In genomic region chr4:89894654-89895652, GRCh38 we compare ENCODE assay signal across 8 cellular contexts. TPM values are rescaled to one million over a fixed set of nuclear protein-coding genes. Genes with fewer than 3 reads are reported as not detected.
DNase-seq lines count a peak whose midpoint lies in the region; ATAC-seq and FAIRE-seq lines count a peak whose summit lies in the region.

Gene MMRN1 (plus strand): TSS chr4:89894854. CDS start chr4:89894972, 118 bp downstream.

- H3K27me3 Mint-ChIP-seq in T-cell: peaks cover 2 to 4% of the 10 kb centered on the region in 2 donors
- peaks cover 0 to 11% (median 4%) of the 10 kb centered on the region in 3 donors for H3K27me3 Mint-ChIP-seq in naive B cell

- H3K4me1 Mint-ChIP-seq in T-cell (peaks cover 21 to 28% (median 25%) of the 10 kb centered on the region in 3 donors), naive B cell (peaks cover 11 to 20% (median 17%) of the 10 kb centered on the region in 3 donors)

- H3K4me3 Mint-ChIP-seq in T-cell: peak within 1 kb of the TSS; percentile 26 to 72 (median 64)
- peak within 1 kb of the TSS; percentile 53 to 88 (median 76) for H3K4me3 Mint-ChIP-seq in naive B cell

- POLR2A ChIA-PET in T-cell (lab: Charles Lee): no interaction called here

- no peaks in the 10 kb centered on the region for H3K9me3 Mint-ChIP-seq in T-cell
- no peaks in the 10 kb centered on the region for H3K9me3 Mint-ChIP-seq in naive B cell

- H3K27ac Mint-ChIP-seq in T-cell (peak within 1 kb of the TSS; percentile 71 to 72), naive B cell (peak within 1 kb of the TSS in 4 of 6 donors; percentile 44 to 79 (median 75))

- peak; percentile 79 for FAIRE-seq in GM18507 (lab: Jason Lieb, UNC)

- H3K36me3 Mint-ChIP-seq in T-cell (no peaks in the 10 kb centered on the region), naive B cell (no peaks in the 10 kb centered on the region)

- DNase-seq in GM18507 (ENCODE audit: extremely low spot score, insufficient read length, low read depth) (no peak), T-cell (peak in 1 of 34 experiments; percentile 5), naive B cell (no peak), D341Med (ENCODE audit: low spot score) (no peak), NOMO-1 treated with DMSO at 0.1 percent for 48 hours (lab: John Stamatoyannopoulos, UW; ENCODE audit: unreplicated experiment) (no peak), LoVo (ENCODE audit: low spot score) (no peak), cerebellar cortex (ENCODE audit: low spot score) (no peak)

- CTCF ChIA-PET in T-cell (lab: Charles Lee): interaction anchor here in 1 of 2 donors (0.6 to 1.1 kb wide), 2 partner anchors 183 to 459 kb away, joined by 3 to 4 read pairs; no protein-coding TSS in a partner anchor

- ATAC-seq in HG02588 (IDR thresholded peaks at IDR 0.05; ENCODE audit: unreplicated experiment) (peak; percentile 70), T-cell (replicated peaks in 1 of 4) (peak; percentile 69 to 90 (median 84)), naive B cell (ENCODE audit: low read depth in 2 of 2) (peak; percentile 56 to 60)

RNA-seq across cellular contexts. Expression of gene MMRN1, which starts in this region (rescaled TPM):
- under 1 TPM; 0.16 to 0.61 (median 0.30) TPM for total RNA-seq in T-cell
- polyA plus RNA-seq in naive B cell (ENCODE audit: low read depth in 6 of 6): 1 to 10 TPM in 4 of 6 donors, under 1 TPM in 1, not detected in 1; 0.13 to 5.5 (median 1.6) TPM

Comparison
In these comparisons a context has a peak if more than half of its experiments do, and no peak if none do; other contexts are left out.
1. Peak in ATAC-seq in T-cell; RNA of the gene not detected or under 1 TPM.